22 cellular contexts compared by ENCODE assay signal in the genomic region with DNA sequence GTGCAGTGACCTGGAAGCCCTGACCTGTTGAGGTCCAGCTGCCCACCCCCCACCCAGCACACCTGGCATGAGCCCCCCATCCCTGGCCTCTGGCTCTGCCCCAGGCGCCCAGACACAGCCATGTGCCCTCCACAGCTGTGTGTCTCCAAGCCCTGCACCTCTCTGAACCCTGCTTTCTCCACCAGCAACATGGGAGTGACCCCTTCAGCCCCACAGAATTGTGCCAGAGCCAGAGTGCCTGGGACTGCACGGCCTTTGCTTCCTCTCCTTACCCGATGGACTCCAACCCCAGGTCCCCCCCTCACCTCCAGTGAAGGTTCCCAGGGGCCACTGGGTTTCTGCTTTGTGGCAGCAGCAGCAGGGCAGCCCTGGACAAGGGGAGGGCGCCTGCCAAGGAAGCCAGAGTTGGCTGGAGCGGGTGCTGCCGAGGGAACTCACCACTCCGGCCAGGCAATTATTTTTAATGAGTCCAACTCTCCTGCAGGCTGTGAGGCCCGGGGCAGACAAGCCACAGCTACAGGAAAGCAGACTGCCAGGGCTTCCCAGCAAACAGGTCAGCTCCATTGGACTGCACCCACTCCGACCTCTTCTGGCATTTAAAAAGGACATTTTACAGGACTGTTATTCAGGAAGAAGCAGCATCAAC. TPM values are rescaled to one million over a fixed set of nuclear protein-coding genes. Genes with fewer than 3 reads are reported as not detected.
"Had no signal": no experiment of that assay in that cellular context is flagged by ENCODE, and none has a peak within 500 bp of the region (broad histone marks: within the 10 kb centered on the region; RNA-seq: fewer than 3 reads in every experiment).

No MANE protein-coding gene starts in this region.

- H3K4me3 ChIP-seq: hepatocyte, psoas muscle had no signal

- H3K27ac Mint-ChIP-seq: activated CD4-positive, alpha-beta T cell treated with anti-CD3 and anti-CD28 coated beads, Interleukin-2, amount 10 ng/mL, durations not matched to agents 24 days and 14 days; activated CD8-positive, alpha-beta T cell treated with anti-CD3 and anti-CD28 coated beads, Interleukin-2, amount 10 ng/mL, durations not matched to agents 7 days and 5 days; activated naive CD8-positive, alpha-beta T cell; natural killer cell treated with Interleukin-12 subunit alpha and Interleukin-12 subunit beta and Interleukin-15 and Interleukin-18, amount 100 ng/mL, for 72 hours; stimulated activated effector memory CD8-positive, alpha-beta T cell treated with anti-CD3 and anti-CD28 coated beads, Interleukin-12 subunit alpha, Interleukin-12 subunit beta, amount 100 ng/mL, for 72 hours had no signal

- H3K4me1 Mint-ChIP-seq: activated CD4-positive, alpha-beta T cell treated with anti-CD3 and anti-CD28 coated beads, Interleukin-2, amount 10 ng/mL, durations not matched to agents 24 days and 14 days; brain; stimulated activated effector memory CD8-positive, alpha-beta T cell treated with anti-CD3 and anti-CD28 coated beads, Interleukin-12 subunit alpha, Interleukin-12 subunit beta, amount 100 ng/mL, for 72 hours had no signal

- H3K27ac ChIP-seq: hepatocyte, psoas muscle had no signal

- H3K4me3 Mint-ChIP-seq: activated CD4-positive, alpha-beta T cell treated with anti-CD3 and anti-CD28 coated beads, Interleukin-2, amount 10 ng/mL, durations not matched to agents 24 days and 14 days; activated CD8-positive, alpha-beta T cell treated with anti-CD3 and anti-CD28 coated beads, Interleukin-2, amount 10 ng/mL, durations not matched to agents 7 days and 5 days; activated naive CD8-positive, alpha-beta T cell; natural killer cell treated with Interleukin-12 subunit alpha and Interleukin-12 subunit beta and Interleukin-15 and Interleukin-18, amount 100 ng/mL, for 72 hours; stimulated activated effector memory CD8-positive, alpha-beta T cell treated with anti-CD3 and anti-CD28 coated beads, Interleukin-12 subunit alpha, Interleukin-12 subunit beta, amount 100 ng/mL, for 72 hours had no signal

- H3K27me3 ChIP-seq: hepatocyte had no signal

- ATAC-seq: activated CD8-positive, alpha-beta T cell treated with anti-CD3 and anti-CD28 coated beads, Interleukin-2, amount 10 ng/mL, durations not matched to agents 7 days and 5 days; left ventricle myocardium superior; natural killer cell treated with Interleukin-12 subunit alpha and Interleukin-12 subunit beta and Interleukin-15 and Interleukin-18, amount 100 ng/mL, for 72 hours; psoas muscle; stimulated activated effector memory CD8-positive, alpha-beta T cell treated with anti-CD3 and anti-CD28 coated beads, Interleukin-12 subunit alpha, Interleukin-12 subunit beta, amount 100 ng/mL, for 72 hours had no signal

- H3K27me3 Mint-ChIP-seq: activated CD4-positive, alpha-beta T cell treated with anti-CD3 and anti-CD28 coated beads, Interleukin-2, amount 10 ng/mL, durations not matched to agents 24 days and 14 days had no signal

- H3K36me3 Mint-ChIP-seq: activated naive CD8-positive, alpha-beta T cell; brain; natural killer cell treated with Interleukin-12 subunit alpha and Interleukin-12 subunit beta and Interleukin-15 and Interleukin-18, amount 100 ng/mL, for 72 hours; stimulated activated effector memory CD8-positive, alpha-beta T cell treated with anti-CD3 and anti-CD28 coated beads, Interleukin-12 subunit alpha, Interleukin-12 subunit beta, amount 100 ng/mL, for 72 hours had no signal

- DNase-seq: activated CD4-positive, alpha-beta T cell treated with anti-CD3 and anti-CD28 coated beads, Interleukin-2, amount 10 ng/mL, durations not matched to agents 24 days and 14 days; activated CD4-positive, CD25-positive, alpha-beta regulatory T cell; activated CD8-positive, alpha-beta T cell treated with anti-CD3 and anti-CD28 coated beads, Interleukin-2, amount 10 ng/mL, durations not matched to agents 7 days and 5 days; activated gamma-delta T cell treated with Interleukin-2 at 50 U/mL for 16 hours; amniotic stem cell; cerebellar nuclear complex; erythroblast; islet precursor cell; left ventricle myocardium superior; mesendoderm; psoas muscle; stimulated activated CD4-positive, alpha-beta T cell treated with anti-CD3 and anti-CD28 coated beads, Interleukin-12 subunit alpha, Interleukin-12 subunit beta, amount 100 ng/mL, for 4 hours; stimulated activated CD4-positive, alpha-beta T cell treated with anti-CD3 and anti-CD28 coated beads, Interleukin-2, amount 100 ng/mL, for 24 hours; SW 1271 had no signal

- H3K9me3 Mint-ChIP-seq: activated CD4-positive, alpha-beta T cell treated with anti-CD3 and anti-CD28 coated beads, Interleukin-2, amount 10 ng/mL, durations not matched to agents 24 days and 14 days; natural killer cell treated with Interleukin-12 subunit alpha and Interleukin-12 subunit beta and Interleukin-15 and Interleukin-18, amount 100 ng/mL, for 72 hours had no signal

- H3K4me1 ChIP-seq: psoas muscle had no signal

RNA-seq across cellular contexts. Expression of gene PRR20G, which starts 24.1 kb away (rescaled TPM):
- total RNA-seq: activated CD4-positive, alpha-beta T cell treated with anti-CD3 and anti-CD28 coated beads, Interleukin-2, amount 10 ng/mL, durations not matched to agents 24 days and 14 days; activated CD8-positive, alpha-beta T cell treated with anti-CD3 and anti-CD28 coated beads, Interleukin-2, amount 10 ng/mL, durations not matched to agents 7 days and 5 days; dermis microvascular lymphatic vessel endothelial cell; hepatocyte; left ventricle myocardium superior; natural killer cell treated with Interleukin-12 subunit alpha and Interleukin-12 subunit beta and Interleukin-15 and Interleukin-18, amount 100 ng/mL, for 72 hours; psoas muscle; T-helper 2 cell treated with Interferon-gamma antibody and Interleukin-4, amounts not matched to agents 100 ng/mL and 5 ng/mL, for 36 hours; urinary bladder had no signal
